Comparison of ENCODE assay signal across 1 cellular context in genomic region chr1:201501144-201501543, GRCh38.
TF ChIP-seq lines count a peak whose summit lies in the region.

No MANE protein-coding gene starts in this region.

TF ChIP-seq in GM23338, 12 proteins besides CTCF, POLR2A, EP300 and RAD21 (continued from another document):
- TF ChIP-seq ZNF114 (CRISPR knock-in tag; IDR thresholded peaks at IDR 0.05) = no peak
